ENCODE assay signal across 1 cellular context in genomic region chr3:45199837-45200648, GRCh38.
TF ChIP-seq lines count a peak whose summit lies in the region.

No MANE protein-coding gene starts in this region.

TF ChIP-seq in K562, 482 proteins besides CTCF, POLR2A, EP300 and RAD21:
- TF ChIP-seq ZBTB12 (CRISPR knock-in tag; IDR thresholded peaks at IDR 0.05) (no peak), PPARD (CRISPR knock-in tag; IDR thresholded peaks at IDR 0.05) (no peak), TCF7L2 (IDR thresholded peaks at IDR 0.05; ENCODE audit: low read depth, low read length) (no peak), SAP30 (IDR thresholded peaks at IDR 0.05; ENCODE audit: borderline replicate concordance, insufficient read depth, low read depth, low read length, poor library complexity, severe bottlenecking) (no peak), SMARCC2 (IDR thresholded peaks at IDR 0.05; ENCODE audit: low read depth) (no peak), CEBPZ (IDR thresholded peaks at IDR 0.05; ENCODE audit: borderline replicate concordance, low read depth, low read length) (no peak), JUND (IDR thresholded peaks at IDR 0.05; ENCODE audit: borderline replicate concordance, low read depth, low read length) (peak; percentile 75), JUND (tag; IDR thresholded peaks at IDR 0.05; ENCODE audit: borderline replicate concordance, low read depth, low read length) (peak; percentile 60; the same call in 2 of the 3 replicates), SNRNP70 (optimal IDR thresholded peaks at IDR 0.05; ENCODE audit: low read depth, low read length) (no peak), ZEB2 (IDR thresholded peaks at IDR 0.05) (0 out of 2 replicates have a peak, but pooled peaks have one; percentile 47), BRD4 (IDR thresholded peaks at IDR 0.05) (no peak), STAG1 (CRISPR knock-in tag; IDR thresholded peaks at IDR 0.05; ENCODE audit: borderline replicate concordance) (no peak), ETV6 (IDR thresholded peaks at IDR 0.05; ENCODE audit: borderline replicate concordance in 1 of 2, low read depth in 2 of 2, low read length in 1 of 2) (no peak), ETV6 (CRISPR knock-in tag; IDR thresholded peaks at IDR 0.05; ENCODE audit: borderline replicate concordance) (no peak), SMARCA4 (IDR thresholded peaks at IDR 0.05) (peak; percentile 36; the same call in 1 of the 2 replicates), ZNF165 (CRISPR knock-in tag; IDR thresholded peaks at IDR 0.05; ENCODE audit: borderline replicate concordance) (no peak), NFATC3 (IDR thresholded peaks at IDR 0.05) (no peak), KLF6 (CRISPR knock-in tag; IDR thresholded peaks at IDR 0.05; ENCODE audit: borderline replicate concordance) (no peak), FOSL1 (tag; conservative IDR thresholded peaks at IDR 0.05) (peak; percentile 89), PKNOX1 (IDR thresholded peaks at IDR 0.05) (no peak), ELF4 (CRISPR knock-in tag; IDR thresholded peaks at IDR 0.05) (no peak), DPF2 (IDR thresholded peaks at IDR 0.05) (0 out of 2 replicates have a peak, but pooled peaks have one; percentile 27), ESRRB (CRISPR knock-in tag; IDR thresholded peaks at IDR 0.05; ENCODE audit: borderline replicate concordance) (no peak), EP400 (IDR thresholded peaks at IDR 0.05) (no peak), NR3C1 (CRISPR knock-in tag; IDR thresholded peaks at IDR 0.05) (no peak), TEAD4 (IDR thresholded peaks at IDR 0.05; ENCODE audit: low read length) (peak; percentile 27; the same call in 1 of the 2 replicates), TEAD4 (CRISPR knock-in tag; IDR thresholded peaks at IDR 0.05; ENCODE audit: borderline replicate concordance) (no peak), HINFP (tag; conservative IDR thresholded peaks at IDR 0.05; ENCODE audit: low read depth) (no peak), CTBP1 (IDR thresholded peaks at IDR 0.05; ENCODE audit: borderline replicate concordance) (peak; percentile 58; the same call in 1 of the 2 replicates), E2F1 (CRISPR knock-in tag; IDR thresholded peaks at IDR 0.05) (no peak), JUN (IDR thresholded peaks at IDR 0.05; ENCODE audit: borderline replicate concordance, low read depth, low read length) (peak; percentile 29; the same call in 1 of the 2 replicates), JUN (CRISPR knock-in tag; IDR thresholded peaks at IDR 0.05; ENCODE audit: borderline replicate concordance) (no peak), EZH2 (IDR thresholded peaks at IDR 0.05; ENCODE audit: borderline replicate concordance, low read depth, low read length) (no peak), TEAD1 (CRISPR knock-in tag; IDR thresholded peaks at IDR 0.05) (0 out of 4 replicates have a peak, but pooled peaks of 1 of the 2 experiments have one; percentile 22), MXD1 (CRISPR knock-in tag; IDR thresholded peaks at IDR 0.05; ENCODE audit: borderline replicate concordance, poor library complexity, severe bottlenecking) (no peak), CC2D1A (IDR thresholded peaks at IDR 0.05) (no peak), TSHZ1 (CRISPR knock-in tag; IDR thresholded peaks at IDR 0.05) (no peak), ZNF324 (CRISPR knock-in tag; IDR thresholded peaks at IDR 0.05) (no peak), ATF3 (IDR thresholded peaks at IDR 0.05) (peak; percentile 88), ATF3 (CRISPR knock-in tag; conservative IDR thresholded peaks at IDR 0.05) (no peak), ILK (tag; IDR thresholded peaks at IDR 0.05; ENCODE audit: borderline replicate concordance, low read depth) (no peak), ARHGAP35 (IDR thresholded peaks at IDR 0.05; ENCODE audit: partially characterized antibody) (no peak), CBX1 (IDR thresholded peaks at IDR 0.05; ENCODE audit: low read depth) (no peak), ZBTB7A (IDR thresholded peaks at IDR 0.05; ENCODE audit: borderline replicate concordance, control insufficient read depth, low read depth, low read length) (no peak), RHOXF2B (CRISPR knock-in tag; conservative IDR thresholded peaks at IDR 0.05) (no peak)
